ENCODE assay signal across 8 cellular contexts in genomic region chr1:21333824-21334213, GRCh38. TPM values are rescaled to one million over a fixed set of nuclear protein-coding genes. Genes with fewer than 3 reads are reported as not detected.
DNase-seq lines count a peak whose midpoint lies in the region; ATAC-seq and TF ChIP-seq lines count a peak whose summit lies in the region.

No MANE protein-coding gene starts in this region.

- peaks cover 91% of the 10 kb centered on the region for H3K4me1 Mint-ChIP-seq in activated naive CD4-positive, alpha-beta T cell treated with anti-CD3 and anti-CD28 coated beads, Interleukin-2, amount 10 ng/mL, durations not matched to agents 7 days and 5 days
- peaks cover 72% of the 10 kb centered on the region for H3K4me1 Mint-ChIP-seq in activated naive CD8-positive, alpha-beta T cell treated with anti-CD3 and anti-CD28 coated beads, Interleukin-2, amount 10 ng/mL, durations not matched to agents 7 days and 5 days

- no peak overlapping the region for H3K4me3 ChIP-seq in lung
- H3K4me3 ChIP-seq in transverse colon = no peak overlapping the region

- no peak for TF ChIP-seq EP300 in transverse colon (IDR thresholded peaks at IDR 0.05; ENCODE audit: low read depth)

- H3K27ac Mint-ChIP-seq in activated naive CD4-positive, alpha-beta T cell treated with anti-CD3 and anti-CD28 coated beads, Interleukin-2, amount 10 ng/mL, durations not matched to agents 7 days and 5 days = peak overlapping the region; percentile 96
- H3K27ac Mint-ChIP-seq in activated naive CD8-positive, alpha-beta T cell treated with anti-CD3 and anti-CD28 coated beads, Interleukin-2, amount 10 ng/mL, durations not matched to agents 7 days and 5 days = peak overlapping the region; percentile 91

- TF ChIP-seq POLR2A in transverse colon (IDR thresholded peaks at IDR 0.05) = no peak

- no peaks in the 10 kb centered on the region for H3K27me3 ChIP-seq in lung (ENCODE audit: control insufficient read depth, insufficient read depth)
- H3K27me3 ChIP-seq in transverse colon = no peaks in the 10 kb centered on the region

- intact Hi-C loops in transverse colon (cut with DNase I; ENCODE audit: low total_unique reads) = loop anchor here (2.0 kb wide), 1 partner anchor 65 kb away; no protein-coding TSS in a partner anchor

- no peak for ATAC-seq in activated naive CD8-positive, alpha-beta T cell treated with anti-CD3 and anti-CD28 coated beads, Interleukin-2, amount 10 ng/mL, durations not matched to agents 7 days and 5 days (ENCODE audit: low read depth)
- no peak for ATAC-seq in lung (ENCODE audit: insufficient read depth, low FRiP score)

- H3K36me3 Mint-ChIP-seq in activated naive CD4-positive, alpha-beta T cell treated with anti-CD3 and anti-CD28 coated beads, Interleukin-2, amount 10 ng/mL, durations not matched to agents 7 days and 5 days = peaks cover 18% of the 10 kb centered on the region
- H3K36me3 Mint-ChIP-seq in activated naive CD8-positive, alpha-beta T cell treated with anti-CD3 and anti-CD28 coated beads, Interleukin-2, amount 10 ng/mL, durations not matched to agents 7 days and 5 days = peaks cover 7% of the 10 kb centered on the region

- TF ChIP-seq CTCF in lung (IDR thresholded peaks at IDR 0.05; ENCODE audit: control extremely low read depth, extremely low read depth) (no peak), transverse colon (IDR thresholded peaks at IDR 0.05) (no peak), GM20000 (IDR thresholded peaks at IDR 0.05; ENCODE audit: extremely low read depth, missing control alignments) (no peak)

- no peaks in the 10 kb centered on the region for H3K27me3 Mint-ChIP-seq in activated naive CD4-positive, alpha-beta T cell treated with anti-CD3 and anti-CD28 coated beads, Interleukin-2, amount 10 ng/mL, durations not matched to agents 7 days and 5 days
- no peaks in the 10 kb centered on the region for H3K27me3 Mint-ChIP-seq in activated naive CD8-positive, alpha-beta T cell treated with anti-CD3 and anti-CD28 coated beads, Interleukin-2, amount 10 ng/mL, durations not matched to agents 7 days and 5 days

- H3K27ac ChIP-seq in lung (ENCODE audit: low read depth in 1 of 2, low read length in 1 of 2) (peak overlapping the region; percentile 13 to 90), transverse colon (peak overlapping the region; percentile 85 to 98 (median 91))

- CTCF ChIA-PET in activated naive CD4-positive, alpha-beta T cell treated with anti-CD3 and anti-CD28 coated beads, Interleukin-2, amount 10 ng/mL, durations not matched to agents 7 days and 5 days (lab: Charles Lee) = interaction anchor here (0.9 to 6.0 kb wide), 12 partner anchors 9 to 79 kb away, joined by 3 to 35 read pairs (median 5); partner anchors contain the start of gene ECE1

- no peaks in the 10 kb centered on the region for H3K9me3 Mint-ChIP-seq in activated naive CD4-positive, alpha-beta T cell treated with anti-CD3 and anti-CD28 coated beads, Interleukin-2, amount 10 ng/mL, durations not matched to agents 7 days and 5 days
- no peaks in the 10 kb centered on the region for H3K9me3 Mint-ChIP-seq in activated naive CD8-positive, alpha-beta T cell treated with anti-CD3 and anti-CD28 coated beads, Interleukin-2, amount 10 ng/mL, durations not matched to agents 7 days and 5 days

- WGBS in lung, 2 donors = 89 to 92% methylated on average over 5 of the region's 5 CpGs
- WGBS in transverse colon (ENCODE audit: low coverage in 1 of 2), 2 donors = 70% methylated on average over 5 of the region's 5 CpGs; no CpG with 5 or more reads in 1 of the 2 donors

- peak overlapping the region; percentile 72 for H3K4me3 Mint-ChIP-seq in activated naive CD4-positive, alpha-beta T cell treated with anti-CD3 and anti-CD28 coated beads, Interleukin-2, amount 10 ng/mL, durations not matched to agents 7 days and 5 days
- peak overlapping the region; percentile 82 for H3K4me3 Mint-ChIP-seq in activated naive CD8-positive, alpha-beta T cell treated with anti-CD3 and anti-CD28 coated beads, Interleukin-2, amount 10 ng/mL, durations not matched to agents 7 days and 5 days

- H3K4me1 ChIP-seq in lung (ENCODE audit: control insufficient read depth in 2 of 2, insufficient read depth in 2 of 2, low read length in 2 of 2) (peaks cover 13 to 46% of the 10 kb centered on the region in 2 donors), transverse colon (peaks cover 76 to 97% (median 93%) of the 10 kb centered on the region in 4 donors)

- DNase-seq in activated naive CD4-positive, alpha-beta T cell treated with anti-CD3 and anti-CD28 coated beads, Interleukin-2, amount 10 ng/mL, durations not matched to agents 7 days and 5 days = no peak
- no peak for DNase-seq in activated naive CD4-positive, alpha-beta T cell treated with anti-CD3 and anti-CD28 coated beads, Interleukin-2, amount 50 U/mL, for 16 hours
- DNase-seq in activated naive CD8-positive, alpha-beta T cell treated with anti-CD3 and anti-CD28 coated beads, Interleukin-2, amount 10 ng/mL, durations not matched to agents 7 days and 5 days = no peak
- DNase-seq in lung (ENCODE audit: low spot score) (no peak), transverse colon (no peak), NCI-H2227 treated with DMSO at 0.1 percent for 48 hours (lab: John Stamatoyannopoulos, UW) (no peak), GM20000 (ENCODE audit: low spot score) (no peak), DMS114 treated with DMSO at 0.1 percent for 48 hours (lab: John Stamatoyannopoulos, UW; ENCODE audit: unreplicated experiment) (no peak)

- H3K9me3 ChIP-seq in lung (ENCODE audit: control insufficient read depth in 2 of 2, insufficient read depth in 1 of 2, low read length in 1 of 2) (no peaks in the 10 kb centered on the region), transverse colon (no peaks in the 10 kb centered on the region)

- POLR2A ChIA-PET in activated naive CD8-positive, alpha-beta T cell treated with anti-CD3 and anti-CD28 coated beads, Interleukin-2, amount 10 ng/mL, durations not matched to agents 7 days and 5 days (lab: Charles Lee) = interaction anchor here (0.8 to 5.2 kb wide), 8 partner anchors 9 to 79 kb away, joined by 3 to 51 read pairs (median 7); no protein-coding TSS in a partner anchor

- H3K36me3 ChIP-seq in lung (ENCODE audit: control insufficient read depth in 2 of 2, insufficient read depth in 2 of 2, low read length in 2 of 2) (no peaks in the 10 kb centered on the region), transverse colon (no peaks in the 10 kb centered on the region)

- in situ Hi-C loops in transverse colon (cut with MboI; ENCODE audit: low pct_ligation_motif_present in 1 of 4, low pct_unique_long_range_greater_than_20kb in 1 of 4, low sequenced_read_pairs in 3 of 4) = no loop called here

RNA-seq across cellular contexts. Expression of gene ECE1, which starts 43.6 kb away (rescaled TPM):
- total RNA-seq in activated naive CD8-positive, alpha-beta T cell treated with anti-CD3 and anti-CD28 coated beads, Interleukin-2, amount 10 ng/mL, durations not matched to agents 7 days and 5 days = 10 to 100 TPM; 83.2 to 85.5 TPM
- total RNA-seq in lung (100 to 1,000 TPM; 105 to 129 TPM), transverse colon (100 to 1,000 TPM in 3 of 4 donors, 10 to 100 TPM in 1; 55.9 to 149 (median 112) TPM)
- 100 to 1,000 TPM in 1 of 2 donors, 10 to 100 TPM in 1; 55.7 to 104 TPM for polyA plus RNA-seq in lung
